ENCODE assay signal across 6 cellular contexts in genomic region chr17:42742916-42743315, GRCh38. TPM values are rescaled to one million over a fixed set of nuclear protein-coding genes. Genes with fewer than 3 reads are reported as not detected.
"Had no signal": no experiment of that assay in that cellular context is flagged by ENCODE, and none has a peak within 500 bp of the region (broad histone marks: within the 10 kb centered on the region; RNA-seq: fewer than 3 reads in every experiment).

No MANE protein-coding gene starts in this region.

RNA-seq across cellular contexts. Expression of gene RAMP2, which starts 18.1 kb away (rescaled TPM):
- total RNA-seq: activated CD4-positive, alpha-beta memory T cell treated with anti-CD3 and anti-CD28 coated beads, Interleukin-2, amount 10 ng/mL, durations not matched to agents 7 days and 5 days; activated CD4-positive, alpha-beta T cell treated with anti-CD3 and anti-CD28 coated beads, Interleukin-2, amount 10 ng/mL, durations not matched to agents 24 days and 14 days; osteoblast; T-helper 2 cell treated with Interferon-gamma antibody and Interleukin-4, amounts not matched to agents 100 ng/mL and 5 ng/mL, for 36 hours had no signal

RNA-seq across cellular contexts. Expression of gene WNK4, which starts 37.5 kb away (rescaled TPM):
- total RNA-seq: ascending aorta, left ventricle myocardium superior, osteoblast had no signal
